Comparison of ENCODE assay signal across 1 cellular context in the genomic region with DNA sequence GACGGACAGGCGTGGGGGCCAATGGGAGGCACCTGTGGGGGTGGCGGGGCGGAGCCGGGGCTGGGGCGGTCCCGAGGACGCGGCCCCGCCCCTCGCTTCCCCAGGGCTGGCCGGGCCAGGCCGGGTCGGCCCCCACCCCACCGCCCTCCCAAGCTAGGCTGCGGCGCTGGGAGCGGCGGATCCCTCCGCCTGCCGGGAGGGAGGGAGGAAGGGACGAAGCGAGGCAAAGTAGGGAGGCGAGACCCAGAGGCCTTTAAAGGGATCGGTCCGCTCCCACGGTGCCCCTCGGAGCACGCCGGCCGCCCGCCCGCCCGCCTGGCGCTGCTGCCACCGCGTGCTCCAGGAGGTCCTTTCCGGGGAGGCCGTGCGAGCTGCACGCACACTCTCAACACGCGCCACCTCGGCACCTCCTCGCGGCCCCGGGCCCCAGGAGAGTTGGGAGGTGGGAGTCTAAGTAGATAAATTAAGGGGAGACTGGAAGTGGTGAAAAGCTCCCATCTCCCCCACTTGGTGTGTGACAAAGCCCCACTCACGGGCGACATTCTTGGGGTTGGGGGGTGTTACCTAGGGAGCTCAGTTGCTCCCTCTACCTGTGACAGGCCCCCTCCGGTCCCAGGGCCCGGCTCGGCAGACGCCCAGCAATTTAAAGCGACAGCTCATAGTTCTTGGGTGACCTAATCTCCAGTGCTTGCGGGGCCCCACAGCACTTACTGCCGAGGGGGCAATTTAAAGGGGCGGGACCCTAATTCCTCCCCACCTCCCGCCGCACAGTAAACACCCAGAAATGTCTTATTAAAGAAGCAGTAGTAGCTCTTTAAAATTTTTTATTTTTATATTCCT.
TF ChIP-seq lines count a peak whose summit lies in the region.

No MANE protein-coding gene starts in this region.

TF ChIP-seq in HEK293, 187 proteins besides CTCF, POLR2A, EP300 and RAD21 (continued from another document and continues in another):
- TF ChIP-seq ZNF776 (tag by site-specific recombination; IDR thresholded peaks at IDR 0.05; ENCODE audit: borderline replicate concordance) (no peak), ZBTB7A (tag by site-specific recombination; IDR thresholded peaks at IDR 0.05; ENCODE audit: low read depth) (peak; percentile 91), ZNF626 (tag by site-specific recombination; IDR thresholded peaks at IDR 0.05) (no peak), ZNF157 (tag by site-specific recombination; IDR thresholded peaks at IDR 0.05) (no peak), HOXD13 (CRISPR knock-in tag; IDR thresholded peaks at IDR 0.05; ENCODE audit: borderline replicate concordance) (no peak), ZSCAN30 (tag by site-specific recombination; IDR thresholded peaks at IDR 0.05) (peak; percentile 83), ZFP41 (tag by site-specific recombination; IDR thresholded peaks at IDR 0.05; ENCODE audit: borderline replicate concordance) (no peak), ZNF837 (tag by site-specific recombination; IDR thresholded peaks at IDR 0.05) (no peak), ZNF791 (tag by site-specific recombination; IDR thresholded peaks at IDR 0.05) (no peak), SCRT1 (tag by site-specific recombination; IDR thresholded peaks at IDR 0.05; ENCODE audit: borderline replicate concordance) (no peak), ZNF354C (tag by site-specific recombination; IDR thresholded peaks at IDR 0.05; ENCODE audit: borderline replicate concordance, low read depth) (no peak), ZNF76 (tag by site-specific recombination; IDR thresholded peaks at IDR 0.05; ENCODE audit: borderline replicate concordance, low read depth) (peak; percentile 92), ZNF155 (tag by site-specific recombination; IDR thresholded peaks at IDR 0.05) (no peak), SP7 (tag by site-specific recombination; IDR thresholded peaks at IDR 0.05) (peak; percentile 88), ZNF513 (tag by site-specific recombination; IDR thresholded peaks at IDR 0.05) (no peak), ZNF521 (tag by site-specific recombination; IDR thresholded peaks at IDR 0.05) (no peak), ZFHX2 (tag by site-specific recombination; conservative IDR thresholded peaks at IDR 0.05) (peak; percentile 54), ZNF677 (tag by site-specific recombination; IDR thresholded peaks at IDR 0.05) (no peak), YY1 (tag by site-specific recombination; IDR thresholded peaks at IDR 0.05) (no peak), ZNF311 (tag by site-specific recombination; IDR thresholded peaks at IDR 0.05; ENCODE audit: borderline replicate concordance) (no peak), ZNF530 (tag by site-specific recombination; IDR thresholded peaks at IDR 0.05; ENCODE audit: low read depth) (no peak), ZNF707 (tag by site-specific recombination; IDR thresholded peaks at IDR 0.05) (no peak), ZBTB17 (tag by site-specific recombination; IDR thresholded peaks at IDR 0.05) (peak; percentile 90), ZNF214 (tag by site-specific recombination; IDR thresholded peaks at IDR 0.05; ENCODE audit: borderline replicate concordance) (no peak), ZNF423 (tag by site-specific recombination; IDR thresholded peaks at IDR 0.05) (peak; percentile 80), WT1 (tag by site-specific recombination; IDR thresholded peaks at IDR 0.05) (peak; percentile 85), ZNF391 (tag by site-specific recombination; IDR thresholded peaks at IDR 0.05; ENCODE audit: borderline replicate concordance, low read depth) (no peak; the same call in 1 of the 2 replicates), ZBTB48 (tag by site-specific recombination; IDR thresholded peaks at IDR 0.05) (peak; percentile 96), IKZF3 (tag by site-specific recombination; IDR thresholded peaks at IDR 0.05) (peak; percentile 92), ZNF555 (tag by site-specific recombination; conservative IDR thresholded peaks at IDR 0.05) (no peak), ZNF785 (tag by site-specific recombination; IDR thresholded peaks at IDR 0.05) (no peak), ZNF792 (tag by site-specific recombination; IDR thresholded peaks at IDR 0.05) (no peak), ZNF175 (tag by site-specific recombination; IDR thresholded peaks at IDR 0.05) (no peak), ZNF548 (tag by site-specific recombination; IDR thresholded peaks at IDR 0.05) (no peak)
- TF ChIP-seq, protein P1, sequence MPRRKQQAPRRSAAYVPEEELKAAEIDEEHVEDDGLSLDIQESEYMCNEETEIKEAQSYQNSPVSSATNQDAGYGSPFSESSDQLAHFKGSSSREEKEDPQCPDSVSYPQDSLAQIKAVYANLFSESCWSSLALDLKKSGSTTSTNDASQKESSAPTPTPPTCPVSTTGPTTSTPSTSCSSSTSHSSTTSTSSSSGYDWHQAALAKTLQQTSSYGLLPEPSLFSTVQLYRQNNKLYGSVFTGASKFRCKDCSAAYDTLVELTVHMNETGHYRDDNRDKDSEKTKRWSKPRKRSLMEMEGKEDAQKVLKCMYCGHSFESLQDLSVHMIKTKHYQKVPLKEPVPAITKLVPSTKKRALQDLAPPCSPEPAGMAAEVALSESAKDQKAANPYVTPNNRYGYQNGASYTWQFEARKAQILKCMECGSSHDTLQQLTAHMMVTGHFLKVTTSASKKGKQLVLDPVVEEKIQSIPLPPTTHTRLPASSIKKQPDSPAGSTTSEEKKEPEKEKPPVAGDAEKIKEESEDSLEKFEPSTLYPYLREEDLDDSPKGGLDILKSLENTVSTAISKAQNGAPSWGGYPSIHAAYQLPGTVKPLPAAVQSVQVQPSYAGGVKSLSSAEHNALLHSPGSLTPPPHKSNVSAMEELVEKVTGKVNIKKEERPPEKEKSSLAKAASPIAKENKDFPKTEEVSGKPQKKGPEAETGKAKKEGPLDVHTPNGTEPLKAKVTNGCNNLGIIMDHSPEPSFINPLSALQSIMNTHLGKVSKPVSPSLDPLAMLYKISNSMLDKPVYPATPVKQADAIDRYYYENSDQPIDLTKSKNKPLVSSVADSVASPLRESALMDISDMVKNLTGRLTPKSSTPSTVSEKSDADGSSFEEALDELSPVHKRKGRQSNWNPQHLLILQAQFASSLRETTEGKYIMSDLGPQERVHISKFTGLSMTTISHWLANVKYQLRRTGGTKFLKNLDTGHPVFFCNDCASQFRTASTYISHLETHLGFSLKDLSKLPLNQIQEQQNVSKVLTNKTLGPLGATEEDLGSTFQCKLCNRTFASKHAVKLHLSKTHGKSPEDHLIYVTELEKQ (tag by site-specific recombination; IDR thresholded peaks at IDR 0.05; ENCODE audit: borderline replicate concordance): no peak
- TF ChIP-seq, protein P2, sequence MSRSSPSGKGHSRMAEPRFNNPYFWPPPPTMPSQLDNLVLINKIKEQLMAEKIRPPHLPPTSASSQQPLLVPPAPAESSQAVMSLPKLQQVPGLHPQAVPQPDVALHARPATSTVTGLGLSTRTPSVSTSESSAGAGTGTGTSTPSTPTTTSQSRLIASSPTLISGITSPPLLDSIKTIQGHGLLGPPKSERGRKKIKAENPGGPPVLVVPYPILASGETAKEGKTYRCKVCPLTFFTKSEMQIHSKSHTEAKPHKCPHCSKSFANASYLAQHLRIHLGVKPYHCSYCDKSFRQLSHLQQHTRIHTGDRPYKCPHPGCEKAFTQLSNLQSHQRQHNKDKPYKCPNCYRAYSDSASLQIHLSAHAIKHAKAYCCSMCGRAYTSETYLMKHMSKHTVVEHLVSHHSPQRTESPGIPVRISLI (tag by site-specific recombination; IDR thresholded peaks at IDR 0.05): no peak
- TF ChIP-seq, protein P3, sequence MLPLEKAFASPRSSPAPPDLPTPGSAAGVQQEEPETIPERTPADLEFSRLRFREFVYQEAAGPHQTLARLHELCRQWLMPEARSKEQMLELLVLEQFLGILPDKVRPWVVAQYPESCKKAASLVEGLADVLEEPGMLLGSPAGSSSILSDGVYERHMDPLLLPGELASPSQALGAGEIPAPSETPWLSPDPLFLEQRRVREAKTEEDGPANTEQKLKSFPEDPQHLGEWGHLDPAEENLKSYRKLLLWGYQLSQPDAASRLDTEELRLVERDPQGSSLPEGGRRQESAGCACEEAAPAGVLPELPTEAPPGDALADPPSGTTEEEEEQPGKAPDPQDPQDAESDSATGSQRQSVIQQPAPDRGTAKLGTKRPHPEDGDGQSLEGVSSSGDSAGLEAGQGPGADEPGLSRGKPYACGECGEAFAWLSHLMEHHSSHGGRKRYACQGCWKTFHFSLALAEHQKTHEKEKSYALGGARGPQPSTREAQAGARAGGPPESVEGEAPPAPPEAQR (tag by site-specific recombination; IDR thresholded peaks at IDR 0.05): peak; percentile 78; the same call in 1 of the 2 replicates
- TF ChIP-seq, protein P4, sequence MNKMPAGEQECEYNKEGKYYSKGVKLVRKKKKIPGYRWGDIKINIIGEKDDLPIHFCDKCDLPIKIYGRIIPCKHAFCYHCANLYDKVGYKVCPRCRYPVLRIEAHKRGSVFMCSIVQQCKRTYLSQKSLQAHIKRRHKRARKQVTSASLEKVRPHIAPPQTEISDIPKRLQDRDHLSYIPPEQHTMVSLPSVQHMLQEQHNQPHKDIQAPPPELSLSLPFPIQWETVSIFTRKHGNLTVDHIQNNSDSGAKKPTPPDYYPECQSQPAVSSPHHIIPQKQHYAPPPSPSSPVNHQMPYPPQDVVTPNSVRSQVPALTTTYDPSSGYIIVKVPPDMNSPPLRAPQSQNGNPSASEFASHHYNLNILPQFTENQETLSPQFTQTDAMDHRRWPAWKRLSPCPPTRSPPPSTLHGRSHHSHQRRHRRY (tag by site-specific recombination; IDR thresholded peaks at IDR 0.05): no peak
- TF ChIP-seq, protein P5, sequence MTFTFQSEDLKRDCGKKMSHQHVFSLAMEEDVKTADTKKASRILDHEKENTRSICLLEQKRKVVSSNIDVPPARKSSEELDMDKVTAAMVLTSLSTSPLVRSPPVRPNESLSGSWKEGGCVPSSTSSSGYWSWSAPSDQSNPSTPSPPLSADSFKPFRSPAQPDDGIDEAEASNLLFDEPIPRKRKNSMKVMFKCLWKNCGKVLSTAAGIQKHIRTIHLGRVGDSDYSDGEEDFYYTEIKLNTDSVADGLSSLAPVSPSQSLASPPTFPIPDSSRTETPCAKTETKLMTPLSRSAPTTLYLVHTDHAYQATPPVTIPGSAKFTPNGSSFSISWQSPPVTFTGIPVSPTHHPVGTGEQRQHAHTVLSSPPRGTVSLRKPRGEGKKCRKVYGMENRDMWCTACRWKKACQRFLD (tag by site-specific recombination; IDR thresholded peaks at IDR 0.05): no peak
- TF ChIP-seq, protein P6, sequence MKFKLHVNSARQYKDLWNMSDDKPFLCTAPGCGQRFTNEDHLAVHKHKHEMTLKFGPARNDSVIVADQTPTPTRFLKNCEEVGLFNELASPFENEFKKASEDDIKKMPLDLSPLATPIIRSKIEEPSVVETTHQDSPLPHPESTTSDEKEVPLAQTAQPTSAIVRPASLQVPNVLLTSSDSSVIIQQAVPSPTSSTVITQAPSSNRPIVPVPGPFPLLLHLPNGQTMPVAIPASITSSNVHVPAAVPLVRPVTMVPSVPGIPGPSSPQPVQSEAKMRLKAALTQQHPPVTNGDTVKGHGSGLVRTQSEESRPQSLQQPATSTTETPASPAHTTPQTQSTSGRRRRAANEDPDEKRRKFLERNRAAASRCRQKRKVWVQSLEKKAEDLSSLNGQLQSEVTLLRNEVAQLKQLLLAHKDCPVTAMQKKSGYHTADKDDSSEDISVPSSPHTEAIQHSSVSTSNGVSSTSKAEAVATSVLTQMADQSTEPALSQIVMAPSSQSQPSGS (tag by site-specific recombination; IDR thresholded peaks at IDR 0.05; ENCODE audit: low read depth): 0 out of 2 replicates have a peak, but pooled peaks have one; percentile 33
- TF ChIP-seq, protein P7, sequence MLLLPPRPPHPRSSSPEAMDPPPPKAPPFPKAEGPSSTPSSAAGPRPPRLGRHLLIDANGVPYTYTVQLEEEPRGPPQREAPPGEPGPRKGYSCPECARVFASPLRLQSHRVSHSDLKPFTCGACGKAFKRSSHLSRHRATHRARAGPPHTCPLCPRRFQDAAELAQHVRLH (tag by site-specific recombination; IDR thresholded peaks at IDR 0.05): 0 out of 2 replicates have a peak, but pooled peaks have one; percentile 9
- TF ChIP-seq, protein P8, sequence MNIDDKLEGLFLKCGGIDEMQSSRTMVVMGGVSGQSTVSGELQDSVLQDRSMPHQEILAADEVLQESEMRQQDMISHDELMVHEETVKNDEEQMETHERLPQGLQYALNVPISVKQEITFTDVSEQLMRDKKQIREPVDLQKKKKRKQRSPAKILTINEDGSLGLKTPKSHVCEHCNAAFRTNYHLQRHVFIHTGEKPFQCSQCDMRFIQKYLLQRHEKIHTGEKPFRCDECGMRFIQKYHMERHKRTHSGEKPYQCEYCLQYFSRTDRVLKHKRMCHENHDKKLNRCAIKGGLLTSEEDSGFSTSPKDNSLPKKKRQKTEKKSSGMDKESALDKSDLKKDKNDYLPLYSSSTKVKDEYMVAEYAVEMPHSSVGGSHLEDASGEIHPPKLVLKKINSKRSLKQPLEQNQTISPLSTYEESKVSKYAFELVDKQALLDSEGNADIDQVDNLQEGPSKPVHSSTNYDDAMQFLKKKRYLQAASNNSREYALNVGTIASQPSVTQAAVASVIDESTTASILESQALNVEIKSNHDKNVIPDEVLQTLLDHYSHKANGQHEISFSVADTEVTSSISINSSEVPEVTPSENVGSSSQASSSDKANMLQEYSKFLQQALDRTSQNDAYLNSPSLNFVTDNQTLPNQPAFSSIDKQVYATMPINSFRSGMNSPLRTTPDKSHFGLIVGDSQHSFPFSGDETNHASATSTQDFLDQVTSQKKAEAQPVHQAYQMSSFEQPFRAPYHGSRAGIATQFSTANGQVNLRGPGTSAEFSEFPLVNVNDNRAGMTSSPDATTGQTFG (tag by site-specific recombination; IDR thresholded peaks at IDR 0.05; ENCODE audit: borderline replicate concordance): no peak
